Comparison of ENCODE assay signal across 20 cellular contexts in the genomic region with DNA sequence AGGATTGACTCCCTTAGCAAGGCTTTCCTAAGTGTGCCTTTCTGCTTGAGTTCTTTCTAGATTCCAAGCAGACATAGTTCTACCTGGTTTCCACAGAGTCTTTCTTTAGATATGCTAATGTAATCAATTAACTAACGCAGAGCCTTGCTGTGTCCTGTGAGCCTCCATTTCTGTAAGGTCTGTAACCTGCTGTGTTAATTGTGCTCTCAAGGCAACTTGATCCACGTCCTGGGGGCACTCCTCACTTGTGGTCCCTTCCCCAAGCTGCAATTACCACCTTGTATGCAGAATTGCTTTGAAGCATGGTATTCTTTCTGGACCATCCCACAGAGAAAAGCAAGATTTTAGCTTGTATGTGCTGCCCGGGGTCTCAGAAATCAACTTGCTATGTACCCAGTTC. TPM values are rescaled to one million over a fixed set of nuclear protein-coding genes. Genes with fewer than 3 reads are reported as not detected.
"Had no signal": no experiment of that assay in that cellular context is flagged by ENCODE, and none has a peak within 500 bp of the region (broad histone marks: within the 10 kb centered on the region; RNA-seq: fewer than 3 reads in every experiment).

No MANE protein-coding gene starts in this region.

- H3K27ac ChIP-seq: body of pancreas, hepatocyte, left lung, ovary, upper lobe of right lung had no signal

- H3K27me3 ChIP-seq: body of pancreas, hepatocyte, left lung, ovary, upper lobe of right lung had no signal

- H3K36me3 ChIP-seq: left lung, ovary, upper lobe of right lung had no signal

- H3K27ac Mint-ChIP-seq: activated CD8-positive, alpha-beta memory T cell treated with anti-CD3 and anti-CD28 coated beads, Interleukin-2, amount 10 ng/mL, durations not matched to agents 7 days and 5 days; activated naive CD4-positive, alpha-beta T cell treated with anti-CD3 and anti-CD28 coated beads, Interleukin-2, amount 50 U/mL, for 72 hours; activated T-cell treated with anti-CD3 and anti-CD28 coated beads, Interleukin-2, amount 50 U/mL, for 24 hours; memory B cell; nephron progenitor cell; T-helper 2 cell treated with Interferon-gamma antibody and Interleukin-4, amounts not matched to agents 5 μg/mL and 100 μg/mL, for 36 hours had no signal

- H3K9me3 ChIP-seq: body of pancreas, left lung, ovary, upper lobe of right lung had no signal

- H3K4me1 Mint-ChIP-seq: activated CD8-positive, alpha-beta memory T cell treated with anti-CD3 and anti-CD28 coated beads, Interleukin-2, amount 10 ng/mL, durations not matched to agents 7 days and 5 days; central memory CD8-positive, alpha-beta T cell; memory B cell had no signal

- H3K4me2 ChIP-seq: hepatocyte had no signal

- DNase-seq: activated CD4-positive, alpha-beta T cell treated with anti-CD3 and anti-CD28 coated beads, Interleukin-2, amount 50 U/mL, for 4 hours; activated CD8-positive, alpha-beta memory T cell treated with anti-CD3 and anti-CD28 coated beads, Interleukin-2, amount 10 ng/mL, durations not matched to agents 7 days and 5 days; activated effector memory CD4-positive, alpha-beta T cell treated with Interleukin-2 at 50 U/mL for 16 hours; activated T-cell treated with anti-CD3 and anti-CD28 coated beads, Interleukin-2, amount 50 U/mL, for 24 hours; amniotic stem cell; body of pancreas; dermis blood vessel endothelial cell; left lung; nephron progenitor cell; ovary; stimulated activated CD4-positive, alpha-beta T cell treated with anti-CD3 and anti-CD28 coated beads, Interleukin-4, amount 100 ng/mL, for 1 hour; stimulated activated CD8-positive, alpha-beta memory T cell treated with anti-CD3 and anti-CD28 coated beads, Interleukin-4, amount 100 ng/mL, for 48 hours; stimulated activated naive CD8-positive, alpha-beta T cell treated with anti-CD3 and anti-CD28 coated beads, Interleukin-15, Interleukin-2, amounts not matched to agents 100 U/mL and 50 U/mL, for 24 hours; upper lobe of right lung had no signal

- H3K4me3 Mint-ChIP-seq: activated CD8-positive, alpha-beta memory T cell treated with anti-CD3 and anti-CD28 coated beads, Interleukin-2, amount 10 ng/mL, durations not matched to agents 7 days and 5 days; activated T-cell treated with anti-CD3 and anti-CD28 coated beads, Interleukin-2, amount 50 U/mL, for 24 hours; central memory CD8-positive, alpha-beta T cell; memory B cell; nephron progenitor cell; T-helper 2 cell treated with Interferon-gamma antibody and Interleukin-4, amounts not matched to agents 5 μg/mL and 100 μg/mL, for 36 hours had no signal

- H3K9me3 Mint-ChIP-seq: central memory CD8-positive, alpha-beta T cell; T-helper 2 cell treated with Interferon-gamma antibody and Interleukin-4, amounts not matched to agents 5 μg/mL and 100 μg/mL, for 36 hours had no signal

- ATAC-seq: activated CD4-positive, CD25-positive, alpha-beta regulatory T cell treated with anti-CD3 and anti-CD28 coated beads, Interleukin-2, amount 50 U/mL, for 24 hours; activated CD8-positive, alpha-beta memory T cell treated with anti-CD3 and anti-CD28 coated beads, Interleukin-2, amount 10 ng/mL, durations not matched to agents 7 days and 5 days; activated naive CD4-positive, alpha-beta T cell treated with anti-CD3 and anti-CD28 coated beads, Interleukin-2, amount 50 U/mL, for 72 hours; body of pancreas; left lung; stimulated activated naive CD8-positive, alpha-beta T cell treated with anti-CD3 and anti-CD28 coated beads, Interleukin-15, Interleukin-2, amounts not matched to agents 100 U/mL and 50 U/mL, for 24 hours; upper lobe of right lung had no signal

- H3K79me2 ChIP-seq: hepatocyte had no signal

- H3K4me3 ChIP-seq: body of pancreas, hepatocyte, left lung, ovary, upper lobe of right lung had no signal

- H3K36me3 Mint-ChIP-seq: activated CD8-positive, alpha-beta memory T cell treated with anti-CD3 and anti-CD28 coated beads, Interleukin-2, amount 10 ng/mL, durations not matched to agents 7 days and 5 days; activated naive CD4-positive, alpha-beta T cell treated with anti-CD3 and anti-CD28 coated beads, Interleukin-2, amount 50 U/mL, for 72 hours; memory B cell had no signal

- H3K4me1 ChIP-seq: body of pancreas, upper lobe of right lung had no signal

RNA-seq across cellular contexts. Expression of a gene that starts 29.5 kb away (rescaled TPM):
- total RNA-seq: activated CD8-positive, alpha-beta memory T cell treated with anti-CD3 and anti-CD28 coated beads, Interleukin-2, amount 10 ng/mL, durations not matched to agents 7 days and 5 days; activated naive CD4-positive, alpha-beta T cell treated with anti-CD3 and anti-CD28 coated beads, Interleukin-2, amount 50 U/mL, for 72 hours had no signal
